34 cellular contexts compared by ENCODE assay signal in genomic region chr21:33873116-33873515, GRCh38.
"Had no signal": no experiment of that assay in that cellular context is flagged by ENCODE, and none has a peak within 500 bp of the region (broad histone marks: within the 10 kb centered on the region; RNA-seq: fewer than 3 reads in every experiment).

No MANE protein-coding gene starts in this region.

- H3K4me3 Mint-ChIP-seq: activated B cell treated with CpG ODN at 0.5 μM for 24 hours; activated CD4-positive, alpha-beta memory T cell treated with anti-CD3 and anti-CD28 coated beads for 36 hours; activated CD4-positive, alpha-beta T cell treated with anti-CD3 and anti-CD28 coated beads, Interleukin-2, amount 10 ng/mL, durations not matched to agents 24 days and 14 days; activated CD8-positive, alpha-beta T cell treated with anti-CD3 and anti-CD28 coated beads for 36 hours; activated naive CD4-positive, alpha-beta T cell treated with anti-CD3 and anti-CD28 coated beads for 36 hours; activated naive CD8-positive, alpha-beta T cell treated with anti-CD3 and anti-CD28 coated beads for 36 hours; activated T-cell treated with anti-CD3 and anti-CD28 coated beads, Interleukin-2, amount 50 U/mL, for 4 hours; activated T-cell treated with anti-CD3 and anti-CD28 coated beads, Interleukin-2, amount 50 U/mL, for 72 hours; activated T-helper 1 cell treated with anti-CD3 and anti-CD28 coated beads, Interleukin-12 subunit alpha, Interleukin-12 subunit beta, Interleukin-2, Interleukin-4 antibody, amounts not matched to agents 30 ng/mL and 10 ng/mL and 1 ng/mL, durations not matched to agents 14 hours and 24 hours and 36 hours; activated T-helper 17 cell treated with anti-CD3 and anti-CD28 coated beads, Interleukin-2, amount 50 U/mL, for 72 hours; T-helper 1 cell treated with Interleukin-12 subunit alpha and Interleukin-12 subunit beta and Interleukin-4 antibody, amounts not matched to agents 30 μg/mL and 1 μg/mL, for 36 hours; T-helper 2 cell treated with Interferon-gamma antibody and Interleukin-4, amounts not matched to agents 5 μg/mL and 100 μg/mL, for 36 hours had no signal

- H3K27ac Mint-ChIP-seq: activated B cell treated with CpG ODN at 0.5 μM for 24 hours; activated CD4-positive, alpha-beta memory T cell treated with anti-CD3 and anti-CD28 coated beads for 36 hours; activated CD8-positive, alpha-beta T cell treated with anti-CD3 and anti-CD28 coated beads for 36 hours; activated naive CD4-positive, alpha-beta T cell treated with anti-CD3 and anti-CD28 coated beads for 36 hours; activated naive CD4-positive, alpha-beta T cell treated with anti-CD3 and anti-CD28 coated beads, Interleukin-2, amount 50 U/mL, for 72 hours; activated naive CD8-positive, alpha-beta T cell treated with anti-CD3 and anti-CD28 coated beads for 36 hours; activated T-cell treated with anti-CD3 and anti-CD28 coated beads, Interleukin-2, amount 50 U/mL, for 72 hours; activated T-helper 1 cell treated with anti-CD3 and anti-CD28 coated beads, Interleukin-12 subunit alpha, Interleukin-12 subunit beta, Interleukin-2, Interleukin-4 antibody, amounts not matched to agents 30 ng/mL and 10 ng/mL and 1 ng/mL, durations not matched to agents 14 hours and 24 hours and 36 hours; activated T-helper 17 cell treated with anti-CD3 and anti-CD28 coated beads, Interleukin-2, amount 50 U/mL, for 72 hours; T-helper 1 cell treated with Interleukin-12 subunit alpha and Interleukin-12 subunit beta and Interleukin-4 antibody, amounts not matched to agents 30 μg/mL and 1 μg/mL, for 36 hours; T-helper 2 cell treated with Interferon-gamma antibody and Interleukin-4, amounts not matched to agents 5 μg/mL and 100 μg/mL, for 36 hours had no signal

- H3K27ac ChIP-seq: adrenal gland, body of pancreas, brain microvascular endothelial cell, breast epithelium, VCaP had no signal

- H3K4me1 ChIP-seq: adrenal gland, body of pancreas, breast epithelium had no signal

- H3K9me3 ChIP-seq: adrenal gland, body of pancreas, breast epithelium had no signal

- DNase-seq: activated B cell treated with CpG ODN at 0.5 μM for 24 hours; activated CD4-positive, alpha-beta memory T cell treated with anti-CD3 and anti-CD28 coated beads for 36 hours; activated CD4-positive, alpha-beta T cell treated with anti-CD3 and anti-CD28 coated beads for 4 hours; activated CD4-positive, alpha-beta T cell treated with anti-CD3 and anti-CD28 coated beads, Interleukin-2, amount 10 ng/mL, durations not matched to agents 24 days and 14 days; activated CD4-positive, alpha-beta T cell treated with anti-CD3 and anti-CD28 coated beads, Interleukin-2, amount 50 U/mL, for 1 hour; activated CD4-positive, alpha-beta T cell treated with anti-CD3 and anti-CD28 coated beads, Interleukin-2, amount 50 U/mL, for 4 hours; activated CD4-positive, CD25-positive, alpha-beta regulatory T cell treated with anti-CD3 and anti-CD28 coated beads, Interleukin-2, amount 50 U/mL, for 72 hours; activated CD8-positive, alpha-beta memory T cell treated with anti-CD3 and anti-CD28 coated beads, Interleukin-2, amount 50 U/mL, for 4 hours; activated CD8-positive, alpha-beta T cell treated with anti-CD3 and anti-CD28 coated beads for 36 hours; activated effector memory CD4-positive, alpha-beta T cell treated with anti-CD3 and anti-CD28 coated beads, Interleukin-2, amount 50 U/mL, for 16 hours; activated gamma-delta T cell treated with Interleukin-2 at 50 U/mL for 16 hours; activated naive CD4-positive, alpha-beta T cell; activated naive CD4-positive, alpha-beta T cell treated with anti-CD3 and anti-CD28 coated beads for 36 hours; activated naive CD4-positive, alpha-beta T cell treated with anti-CD3 and anti-CD28 coated beads, Interleukin-2, amount 50 U/mL, for 16 hours; activated naive CD8-positive, alpha-beta T cell treated with anti-CD3 and anti-CD28 coated beads for 36 hours; activated T-cell treated with anti-CD3 and anti-CD28 coated beads for 4 hours; activated T-cell treated with anti-CD3 and anti-CD28 coated beads, Interleukin-2, amount 50 U/mL, for 1 hour; activated T-cell treated with anti-CD3 and anti-CD28 coated beads, Interleukin-2, amount 50 U/mL, for 4 hours; activated T-cell treated with anti-CD3 and anti-CD28 coated beads, Interleukin-2, amount 50 U/mL, for 72 hours; adrenal gland; amniotic stem cell; body of pancreas; brain microvascular endothelial cell; central memory CD4-positive, alpha-beta T cell; T-helper 1 cell; T-helper 2 cell; T-helper 9 cell had no signal

- H3K36me3 Mint-ChIP-seq: activated CD4-positive, alpha-beta memory T cell treated with anti-CD3 and anti-CD28 coated beads for 36 hours; activated naive CD4-positive, alpha-beta T cell treated with anti-CD3 and anti-CD28 coated beads, Interleukin-2, amount 50 U/mL, for 72 hours; activated naive CD8-positive, alpha-beta T cell treated with anti-CD3 and anti-CD28 coated beads for 36 hours had no signal

- H3K4me3 ChIP-seq: adrenal gland, body of pancreas, breast epithelium had no signal

- H3K9me3 Mint-ChIP-seq: activated B cell treated with CpG ODN at 0.5 μM for 24 hours; activated CD4-positive, alpha-beta memory T cell treated with anti-CD3 and anti-CD28 coated beads for 36 hours; activated CD4-positive, alpha-beta T cell treated with anti-CD3 and anti-CD28 coated beads, Interleukin-2, amount 10 ng/mL, durations not matched to agents 24 days and 14 days; activated CD8-positive, alpha-beta T cell treated with anti-CD3 and anti-CD28 coated beads for 36 hours; activated naive CD4-positive, alpha-beta T cell treated with anti-CD3 and anti-CD28 coated beads for 36 hours; activated naive CD4-positive, alpha-beta T cell treated with anti-CD3 and anti-CD28 coated beads, Interleukin-2, amount 50 U/mL, for 72 hours; activated naive CD8-positive, alpha-beta T cell treated with anti-CD3 and anti-CD28 coated beads for 36 hours; activated T-cell treated with anti-CD3 and anti-CD28 coated beads, Interleukin-2, amount 50 U/mL, for 4 hours; activated T-cell treated with anti-CD3 and anti-CD28 coated beads, Interleukin-2, amount 50 U/mL, for 72 hours; activated T-helper 1 cell treated with anti-CD3 and anti-CD28 coated beads, Interleukin-12 subunit alpha, Interleukin-12 subunit beta, Interleukin-2, Interleukin-4 antibody, amounts not matched to agents 30 ng/mL and 10 ng/mL and 1 ng/mL, durations not matched to agents 14 hours and 24 hours and 36 hours; activated T-helper 17 cell treated with anti-CD3 and anti-CD28 coated beads, Interleukin-2, amount 50 U/mL, for 72 hours; T-helper 1 cell treated with Interleukin-12 subunit alpha and Interleukin-12 subunit beta and Interleukin-4 antibody, amounts not matched to agents 30 μg/mL and 1 μg/mL, for 36 hours; T-helper 2 cell treated with Interferon-gamma antibody and Interleukin-4, amounts not matched to agents 5 μg/mL and 100 μg/mL, for 36 hours had no signal

- ATAC-seq: activated CD8-positive, alpha-beta T cell treated with anti-CD3 and anti-CD28 coated beads for 36 hours; activated naive CD4-positive, alpha-beta T cell treated with anti-CD3 and anti-CD28 coated beads, Interleukin-2, amount 50 U/mL, for 72 hours; activated T-cell treated with anti-CD3 and anti-CD28 coated beads, Interleukin-2, amount 50 U/mL, for 4 hours; activated T-cell treated with anti-CD3 and anti-CD28 coated beads, Interleukin-2, amount 50 U/mL, for 72 hours; activated T-helper 17 cell treated with anti-CD3 and anti-CD28 coated beads, Interleukin-2, amount 50 U/mL, for 72 hours; body of pancreas had no signal

- H3K36me3 ChIP-seq: adrenal gland, brain microvascular endothelial cell, breast epithelium had no signal

- H3K4me1 Mint-ChIP-seq: activated B cell treated with CpG ODN at 0.5 μM for 24 hours; activated CD4-positive, alpha-beta T cell treated with anti-CD3 and anti-CD28 coated beads, Interleukin-2, amount 10 ng/mL, durations not matched to agents 24 days and 14 days; activated naive CD8-positive, alpha-beta T cell treated with anti-CD3 and anti-CD28 coated beads for 36 hours; activated T-helper 17 cell treated with anti-CD3 and anti-CD28 coated beads, Interleukin-2, amount 50 U/mL, for 72 hours had no signal

- H3K27me3 ChIP-seq: adrenal gland, body of pancreas, brain microvascular endothelial cell, breast epithelium had no signal

- H3K27me3 Mint-ChIP-seq: activated CD4-positive, alpha-beta memory T cell treated with anti-CD3 and anti-CD28 coated beads for 36 hours; activated CD8-positive, alpha-beta T cell treated with anti-CD3 and anti-CD28 coated beads for 36 hours; activated naive CD8-positive, alpha-beta T cell treated with anti-CD3 and anti-CD28 coated beads for 36 hours had no signal
